Comparison of ENCODE assay signal across 11 cellular contexts in the genomic region with DNA sequence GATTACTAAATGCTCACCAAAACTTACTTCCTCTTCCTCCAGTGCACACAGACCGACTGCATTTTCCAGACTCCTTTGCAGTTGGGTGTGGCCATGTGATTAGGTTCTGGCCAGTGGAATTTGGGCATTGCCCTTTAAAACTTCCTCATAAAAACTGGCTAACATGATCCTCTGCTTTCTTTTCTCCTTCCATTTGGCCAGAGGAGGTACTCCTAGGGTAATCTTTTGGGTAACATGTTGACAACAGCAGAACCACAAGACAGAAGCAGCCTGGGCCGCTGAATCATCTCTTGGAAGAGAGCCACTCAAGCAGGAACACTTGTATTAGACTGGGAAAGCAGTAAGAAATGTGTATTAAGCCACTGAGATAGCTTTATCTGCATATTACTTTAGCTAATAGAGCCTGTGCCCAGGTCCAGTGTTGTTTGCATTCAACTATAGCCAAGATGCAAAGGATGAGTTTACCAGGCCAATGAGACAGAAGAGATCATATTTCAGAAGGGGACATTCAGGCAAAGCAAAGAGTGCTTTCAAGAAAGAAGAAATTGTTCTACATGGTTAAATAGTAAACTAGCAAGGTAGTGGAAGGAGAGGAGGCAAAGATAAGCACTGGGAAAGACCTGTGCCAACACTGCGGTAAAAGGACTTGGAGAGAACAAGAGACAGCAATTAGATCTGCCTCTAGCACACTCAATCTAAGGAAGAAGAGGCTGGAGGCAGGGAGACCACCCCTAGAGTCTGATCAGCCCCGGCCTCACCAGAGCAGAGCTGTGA.
DNase-seq lines count a peak whose midpoint lies in the region; ATAC-seq and TF ChIP-seq lines count a peak whose summit lies in the region.
"Had no signal": no experiment of that assay in that cellular context is flagged by ENCODE, and none has a peak within 500 bp of the region (broad histone marks: within the 10 kb centered on the region; RNA-seq: fewer than 3 reads in every experiment).

No MANE protein-coding gene starts in this region.

- in situ Hi-C loops in Caki2 (cut with HindIII; ENCODE audit: low pct_unique_long_range_greater_than_20kb, low sequenced_read_pairs) = no loop called here

- peak; percentile 95 for DNase-seq in Caki2 (ENCODE audit: low read depth)
- DNase-seq in NOMO-1 (lab: John Stamatoyannopoulos, UW; ENCODE audit: unreplicated experiment in 2 of 2) = peak; percentile 59 to 78
- DNase-seq in epithelial cell of esophagus (ENCODE audit: low read depth) = peak; percentile 71
- no peak for DNase-seq in NCI-H2227 (lab: John Stamatoyannopoulos, UW; ENCODE audit: unreplicated experiment)
- DNase-seq in GM10266 (ENCODE audit: extremely low spot score) = no peak
- no peak for DNase-seq in NCI-H1092 treated with DMSO at 0.1 percent for 48 hours (lab: John Stamatoyannopoulos, UW)
- DNase-seq: activated T-cell treated with anti-CD3 and anti-CD28 coated beads for 4 hours had no signal

- no peaks in the 10 kb centered on the region for H3K27me3 ChIP-seq in neutrophil

- peaks cover 27 to 41% of the 10 kb centered on the region in 2 experiments for H3K4me1 ChIP-seq in neutrophil (ENCODE audit: control insufficient read depth in 1 of 2, insufficient read depth in 1 of 2, low read depth in 1 of 2, low read length in 1 of 2)

- ATAC-seq in HG02642 (IDR thresholded peaks at IDR 0.05; ENCODE audit: poor library complexity, unreplicated experiment) = no peak
- ATAC-seq: GM12878 had no signal

- H3K36me3 ChIP-seq in neutrophil = no peaks in the 10 kb centered on the region

- peak overlapping the region; percentile 41 for H3K27ac ChIP-seq in neutrophil
- H3K27ac ChIP-seq: KMS-11 had no signal

- TF ChIP-seq CTCF in epithelial cell of esophagus (IDR thresholded peaks at IDR 0.05; ENCODE audit: insufficient read depth, low read depth, low read length, missing control alignments) (no peak), neutrophil (IDR thresholded peaks at IDR 0.05) (no peak), GM10266 (IDR thresholded peaks at IDR 0.05; ENCODE audit: control insufficient read depth, insufficient read depth, low read depth, missing control alignments) (no peak)

- no peaks in the 10 kb centered on the region for H3K9me3 ChIP-seq in neutrophil

- H3K4me3 ChIP-seq in epithelial cell of esophagus (ENCODE audit: low read length) (no peak overlapping the region), neutrophil (ENCODE audit: low read depth in 1 of 2, low read length in 1 of 2) (no peak overlapping the region)
- H3K4me3 ChIP-seq: GM12878 had no signal

Comparison
In these comparisons a context has a peak if more than half of its experiments do, and no peak if none do; other contexts are left out.
1. DNase-seq: peak in Caki2 (single experiment), NOMO-1 (2 of 2) and epithelial cell of esophagus (single experiment); none in NCI-H2227 (single experiment), GM10266 (single experiment) and NCI-H1092 treated with DMSO at 0.1 percent for 48 hours (single experiment).